ENCODE assay signal across 9 cellular contexts in the genomic region with DNA sequence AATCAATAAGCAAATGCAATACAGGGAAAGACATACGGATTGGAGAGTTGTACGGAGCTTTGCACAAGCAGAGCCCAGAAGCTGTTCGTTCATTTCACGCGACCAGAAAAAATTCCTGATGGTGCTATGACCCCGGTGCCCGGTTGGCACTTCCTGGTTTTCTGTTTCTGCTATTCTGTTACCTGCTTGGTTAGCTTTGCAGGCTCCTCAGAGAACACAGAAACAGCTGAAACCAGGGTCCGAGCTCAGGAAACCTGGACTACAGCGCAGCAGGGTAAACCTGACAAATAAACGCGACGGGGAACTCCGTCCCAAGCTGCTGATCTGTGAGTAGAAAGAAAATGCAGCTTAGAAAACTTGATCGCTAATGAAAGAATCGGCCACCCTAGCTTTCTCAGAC. TPM values are rescaled to one million over a fixed set of nuclear protein-coding genes. Genes with fewer than 3 reads are reported as not detected.
DNase-seq lines count a peak whose midpoint lies in the region; ATAC-seq and TF ChIP-seq lines count a peak whose summit lies in the region.
"Had no signal": no experiment of that assay in that cellular context is flagged by ENCODE, and none has a peak within 500 bp of the region (broad histone marks: within the 10 kb centered on the region; RNA-seq: fewer than 3 reads in every experiment).

No MANE protein-coding gene starts in this region.

- H3K23ac ChIP-seq in neuronal stem cell (ENCODE audit: low read depth, low read length, poor library complexity): no peak overlapping the region

- no peak overlapping the region for H2BK15ac ChIP-seq in neuronal stem cell (ENCODE audit: low read length)

- no peaks in the 10 kb centered on the region for H3K4me1 ChIP-seq in ACC112 (ENCODE audit: control insufficient read depth, insufficient read depth, low read length, unreplicated experiment)
- H3K4me1 ChIP-seq in neuronal stem cell (ENCODE audit: control insufficient read depth in 2 of 2, insufficient read depth in 1 of 2, low read depth in 1 of 2, low read length in 2 of 2): peaks cover 0 to 2% of the 10 kb centered on the region in 2 donors

- H2AK5ac ChIP-seq in neuronal stem cell (ENCODE audit: low read depth, low read length): no peak overlapping the region

- H3K9ac ChIP-seq in neuronal stem cell (ENCODE audit: low read depth, low read length, poor library complexity): no peak overlapping the region

- no peaks in the 10 kb centered on the region for H3K79me1 ChIP-seq in neuronal stem cell (ENCODE audit: low read depth, low read length)

- H2AFZ ChIP-seq in ACC112 (ENCODE audit: low read length, unreplicated experiment): peak overlapping the region; percentile 13
- peak overlapping the region; percentile 88 for H2AFZ ChIP-seq in neuronal stem cell (ENCODE audit: low read length)

- H3K9me3 ChIP-seq in neuronal stem cell (replicated peaks in 1 of 2; ENCODE audit: control insufficient read depth in 2 of 2, insufficient read depth in 1 of 2, low read depth in 1 of 2, low read length in 2 of 2): no peaks in the 10 kb centered on the region

- H3K27me3 ChIP-seq in ACC112 (ENCODE audit: insufficient read depth, low read length) (peaks cover 39% of the 10 kb centered on the region), neuronal stem cell (ENCODE audit: control insufficient read depth in 3 of 3, insufficient read depth in 3 of 3, low read depth in 1 of 3, low read length in 3 of 3) (peaks cover 8 to 41% (median 22%) of the 10 kb centered on the region in 3 experiments)

- H3K4ac ChIP-seq in neuronal stem cell (ENCODE audit: low read length): no peak overlapping the region

- DNase-seq in NCI-H69 (lab: John Stamatoyannopoulos, UW) (peak; percentile 73), fibroblast of pulmonary artery (ENCODE audit: low read depth) (no peak), neuronal stem cell (ENCODE audit: low spot score) (no peak), OCI-M2 (lab: John Stamatoyannopoulos, UW; ENCODE audit: unreplicated experiment) (no peak), NCI-H146 treated with DMSO at 0.1 percent for 48 hours (lab: John Stamatoyannopoulos, UW; ENCODE audit: unreplicated experiment) (no peak)
- DNase-seq in activated naive CD4-positive, alpha-beta T cell treated with Interleukin-2 at 50 U/mL for 16 hours: no peak
- DNase-seq: occipital lobe had no signal

- no peak for ATAC-seq in HG03039 (IDR thresholded peaks at IDR 0.05; ENCODE audit: unreplicated experiment)

- WGBS in neuronal stem cell (ENCODE audit: extremely low coverage in 2 of 2, insufficient read length in 2 of 2, insufficient replicate concordance in 1 of 2), 2 donors: no CpG with 5 or more reads among the region's 15 CpGs

- H2BK12ac ChIP-seq in neuronal stem cell (ENCODE audit: low read length): no peak overlapping the region

- H2BK5ac ChIP-seq in neuronal stem cell (ENCODE audit: low read length): no peak overlapping the region

- no peak overlapping the region for H3K4me2 ChIP-seq in neuronal stem cell (ENCODE audit: insufficient read depth, low read length, poor library complexity, severe bottlenecking)

- no peaks in the 10 kb centered on the region for H3K79me2 ChIP-seq in ACC112 (ENCODE audit: control insufficient read depth, insufficient read depth, low read length, unreplicated experiment)

- H3K14ac ChIP-seq in neuronal stem cell (ENCODE audit: low read length): no peak overlapping the region

- H2BK120ac ChIP-seq in neuronal stem cell (ENCODE audit: low read depth, low read length): no peak overlapping the region

- H3K27ac ChIP-seq in ACC112 (ENCODE audit: low read depth, low read length) (no peak overlapping the region), neuronal stem cell (replicated peaks; ENCODE audit: low read length) (no peak overlapping the region)

- no peak overlapping the region for H3K18ac ChIP-seq in neuronal stem cell (ENCODE audit: low read length)

- no peak overlapping the region for H4K8ac ChIP-seq in neuronal stem cell (ENCODE audit: low read depth, low read length)

- H3K4me3 ChIP-seq in ACC112 (ENCODE audit: low read depth, low read length) (peak overlapping the region; percentile 60), fibroblast of pulmonary artery (replicated peaks; ENCODE audit: low read depth, low read length) (peak overlapping the region; percentile 60), neuronal stem cell (ENCODE audit: low read length in 2 of 2) (peak overlapping the region in 1 of 2 donors; percentile 49)

- no peak for TF ChIP-seq CTCF in fibroblast of pulmonary artery (IDR thresholded peaks at IDR 0.05; ENCODE audit: low read length, missing control alignments)

- no peak overlapping the region for H4K91ac ChIP-seq in neuronal stem cell (ENCODE audit: low read depth, low read length, poor library complexity)

- H3K36me3 ChIP-seq in ACC112 (ENCODE audit: insufficient read depth, low read length): no peaks in the 10 kb centered on the region
- H3K36me3 ChIP-seq in neuronal stem cell (replicated peaks in 1 of 2; ENCODE audit: control insufficient read depth in 2 of 2, insufficient read depth in 2 of 2, low read length in 2 of 2): no peaks in the 10 kb centered on the region

RNA-seq across cellular contexts. Expression of a gene that starts 0.9 kb away (rescaled TPM):
- 0.54 TPM for polyA plus RNA-seq in neuronal stem cell (2013, experiment 1 of 2)
- polyA plus RNA-seq in neuronal stem cell (2013, experiment 2 of 2): 0.57 TPM
